17 cellular contexts compared by ENCODE assay signal in the genomic region with DNA sequence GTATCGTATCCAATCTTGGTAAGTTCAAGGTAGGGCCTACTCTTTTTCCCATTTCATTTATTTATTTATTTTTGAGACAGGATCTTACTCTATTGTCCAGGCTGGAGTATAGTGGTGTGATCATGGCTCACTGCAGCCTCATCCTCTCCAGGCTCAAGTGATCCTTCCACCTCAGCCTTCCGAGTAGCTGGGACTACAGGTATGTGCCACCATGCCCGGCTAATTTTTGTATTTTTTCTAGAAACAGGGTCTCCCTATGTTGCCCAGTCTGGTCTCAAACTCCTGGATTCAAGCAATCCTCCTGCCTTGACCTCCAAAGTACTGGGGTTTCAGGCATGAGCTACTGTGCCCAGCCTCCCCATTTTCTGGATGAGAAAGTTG. TPM values are rescaled to one million over a fixed set of nuclear protein-coding genes. Genes with fewer than 3 reads are reported as not detected.
DNase-seq lines count a peak whose midpoint lies in the region; ATAC-seq and TF ChIP-seq lines count a peak whose summit lies in the region.
"Had no signal": no experiment of that assay in that cellular context is flagged by ENCODE, and none has a peak within 500 bp of the region (broad histone marks: within the 10 kb centered on the region; RNA-seq: fewer than 3 reads in every experiment).

No MANE protein-coding gene starts in this region.

- CTCF ChIA-PET in PC-3 (lab: Charles Lee) (no interaction called here), WTC11 (lab: Charles Lee) (no interaction called here)

- H3K9ac ChIP-seq in PC-3 (ENCODE audit: low read length) (no peak overlapping the region), mesenchymal stem cell (ENCODE audit: low read length) (no peak overlapping the region)

- peaks cover 0 to 19% (median 0%) of the 10 kb centered on the region in 11 donors for H3K9me3 ChIP-seq in heart right ventricle
- peaks cover 9% of the 10 kb centered on the region; the same call in 1 of the 2 replicates for H3K9me3 ChIP-seq in PC-3 (ENCODE audit: low read length)
- no peaks in the 10 kb centered on the region for H3K9me3 ChIP-seq in mesenchymal stem cell (ENCODE audit: control insufficient read depth, low read length)

- H3K4me3 ChIP-seq in heart right ventricle (no peak overlapping the region), PC-3 (ENCODE audit: low read length) (no peak overlapping the region), mesenchymal stem cell (ENCODE audit: insufficient read depth in 1 of 2, low read depth in 1 of 2, low read length in 2 of 2) (no peak overlapping the region)

- no peaks in the 10 kb centered on the region; the same call in 1 of the 2 replicates for H3K27me3 Mint-ChIP-seq in WTC11 (ENCODE audit: low read depth)

- no peak overlapping the region for H3K4me3 Mint-ChIP-seq in WTC11

- no peak overlapping the region for H3K23ac ChIP-seq in mesenchymal stem cell (ENCODE audit: low read length in 2 of 2)

- H4K20me1 ChIP-seq in PC-3 (ENCODE audit: low read length), result no peaks in the 10 kb centered on the region

- H3K27ac Mint-ChIP-seq in WTC11, result no peak overlapping the region

- H3K4me2 ChIP-seq in PC-3 (ENCODE audit: low read length) (no peak overlapping the region), mesenchymal stem cell (ENCODE audit: low read length, poor library complexity, severe bottlenecking) (no peak overlapping the region)

- H3K4me1 ChIP-seq in heart right ventricle (peaks cover 8 to 73% (median 49%) of the 10 kb centered on the region in 9 donors), PC-3 (ENCODE audit: insufficient read depth, low read length) (peaks cover 40% of the 10 kb centered on the region), mesenchymal stem cell (ENCODE audit: control insufficient read depth, insufficient read depth, low read depth, low read length) (peaks cover 43% of the 10 kb centered on the region)

- H2AK5ac ChIP-seq in mesenchymal stem cell (ENCODE audit: low read length, severe bottlenecking), result peak overlapping the region; percentile 93

- H2BK12ac ChIP-seq in mesenchymal stem cell (ENCODE audit: low read length in 2 of 2), result no peak overlapping the region

- H3K27ac ChIP-seq in heart right ventricle, result peak overlapping the region in 8 of 10 donors; percentile 32 to 72 (median 50)
- H3K27ac ChIP-seq in PC-3 (ENCODE audit: low read length), result peak overlapping the region; percentile 20; the same call in 1 of the 2 replicates
- H3K27ac ChIP-seq in mesenchymal stem cell (ENCODE audit: low read length, poor library complexity, severe bottlenecking), result no peak overlapping the region
- H3K27ac ChIP-seq: C4-2B had no signal

- H3K79me2 ChIP-seq in PC-3 (ENCODE audit: low read length), result no peaks in the 10 kb centered on the region

- no peak overlapping the region for H4K91ac ChIP-seq in mesenchymal stem cell (ENCODE audit: low read length)

- no peaks in the 10 kb centered on the region for H3K9me2 ChIP-seq in PC-3 (replicated peaks; ENCODE audit: low read length)

- H3K4ac ChIP-seq in mesenchymal stem cell (ENCODE audit: low read depth in 1 of 2, low read length in 2 of 2), result no peak overlapping the region

- H3K14ac ChIP-seq in mesenchymal stem cell (ENCODE audit: low read length in 2 of 2), result no peak overlapping the region

- POLR2A ChIA-PET in PC-3 (lab: Charles Lee; ENCODE audit: unreplicated experiment), result no interaction called here
- POLR2A ChIA-PET in WTC11 (lab: Charles Lee), result no interaction called here

- peaks cover 11% of the 10 kb centered on the region for H3K4me1 Mint-ChIP-seq in WTC11

- no TSS peak for BruUV-seq in PC-3 (replicated peaks; lab: Mats Ljungman, UMichigan)

- no peak overlapping the region for H4K8ac ChIP-seq in mesenchymal stem cell (ENCODE audit: low read length)

- WGBS in heart right ventricle, 2 donors, result 63 to 65% methylated on average over 3 of the region's 3 CpGs
- 97% methylated on average over 2 of the region's 3 CpGs for WGBS in mesenchymal stem cell

- no peak overlapping the region for H2BK5ac ChIP-seq in mesenchymal stem cell (ENCODE audit: low read depth, low read length, poor library complexity, severe bottlenecking)

- H3K36me3 ChIP-seq in heart right ventricle, result no peaks in the 10 kb centered on the region
- peaks cover 5% of the 10 kb centered on the region for H3K36me3 ChIP-seq in PC-3 (ENCODE audit: low read depth, low read length)
- peaks cover 0 to 8% of the 10 kb centered on the region in 2 experiments for H3K36me3 ChIP-seq in mesenchymal stem cell (ENCODE audit: control insufficient read depth in 1 of 2, insufficient read depth in 2 of 2, low read depth in 1 of 2, low read length in 2 of 2)

- H3F3A ChIP-seq in PC-3 (ENCODE audit: low read length, unreplicated experiment), result no peaks in the 10 kb centered on the region

- H3K18ac ChIP-seq in mesenchymal stem cell (ENCODE audit: low read depth in 1 of 2, low read length in 2 of 2), result no peak overlapping the region

- DNase-seq in heart right ventricle (no peak), Right ventricle myocardium superior (no peak), PC-3 (no peak), mesenchymal stem cell (no peak), WTC11 (ENCODE audit: low spot score) (no peak), NCI-H1417 treated with DMSO at 0.1 percent for 48 hours (lab: John Stamatoyannopoulos, UW) (no peak), NCI-H2029 (lab: John Stamatoyannopoulos, UW) (no peak)
- DNase-seq: ACHN, DMS79, KBM-7, NCI-H1105 treated with DMSO at 0.1 percent for 48 hours, NCI-H1694 treated with DMSO at 0.1 percent for 48 hours, NCI-H2107, NCI-H510A, NCI-H774, SHP77 treated with DMSO at 0.1 percent for 48 hours had no signal

- peaks cover 18% of the 10 kb centered on the region for H3K79me1 ChIP-seq in mesenchymal stem cell (replicated peaks; ENCODE audit: low read length, poor library complexity, severe bottlenecking)

- H2BK120ac ChIP-seq in mesenchymal stem cell (ENCODE audit: low read depth, low read length), result no peak overlapping the region

- H2AFZ ChIP-seq in PC-3 (ENCODE audit: low read length) (no peak overlapping the region), mesenchymal stem cell (ENCODE audit: low read depth, low read length) (no peak overlapping the region)

- no peak for ATAC-seq in heart right ventricle
- no peak for ATAC-seq in Right ventricle myocardium superior (ENCODE audit: poor library complexity)
- ATAC-seq in PC-3, result no peak
- no peak for ATAC-seq in WTC11

- H2BK15ac ChIP-seq in mesenchymal stem cell (ENCODE audit: low read depth, poor library complexity, severe bottlenecking), result no peak overlapping the region

- peaks cover 3% of the 10 kb centered on the region for H3K9me3 Mint-ChIP-seq in WTC11

- TF ChIP-seq CTCF in heart right ventricle (IDR thresholded peaks at IDR 0.05), result no peak
- no peak for TF ChIP-seq CTCF in PC-3 (conservative IDR thresholded peaks at IDR 0.05; ENCODE audit: low read depth, low read length)
- TF ChIP-seq CTCF in WTC11 (IDR thresholded peaks at IDR 0.05), result no peak

- H3K36me3 Mint-ChIP-seq in WTC11, result no peaks in the 10 kb centered on the region

- intact Hi-C loops in heart right ventricle (cut with DNase I), result no loop called here
- intact Hi-C loops in Right ventricle myocardium superior (cut with DNase I), result no loop called here
- intact Hi-C loops in PC-3 (cut with micrococcal nuclease), result no loop called here

- H3K27me3 ChIP-seq in heart right ventricle (no peaks in the 10 kb centered on the region), PC-3 (ENCODE audit: low read length) (no peaks in the 10 kb centered on the region), mesenchymal stem cell (ENCODE audit: control insufficient read depth in 1 of 2, insufficient read depth in 1 of 2, low read length in 2 of 2) (no peaks in the 10 kb centered on the region)

TF ChIP-seq in WTC11, 78 proteins besides CTCF, POLR2A, EP300 and RAD21:
- no peak for TF ChIP-seq ZNF317 (CRISPR knock-in tag; IDR thresholded peaks at IDR 0.05; ENCODE audit: borderline replicate concordance, low read depth)
- no peak for TF ChIP-seq SP1 (CRISPR knock-in tag; conservative IDR thresholded peaks at IDR 0.05)
- TF ChIP-seq, protein P1, sequence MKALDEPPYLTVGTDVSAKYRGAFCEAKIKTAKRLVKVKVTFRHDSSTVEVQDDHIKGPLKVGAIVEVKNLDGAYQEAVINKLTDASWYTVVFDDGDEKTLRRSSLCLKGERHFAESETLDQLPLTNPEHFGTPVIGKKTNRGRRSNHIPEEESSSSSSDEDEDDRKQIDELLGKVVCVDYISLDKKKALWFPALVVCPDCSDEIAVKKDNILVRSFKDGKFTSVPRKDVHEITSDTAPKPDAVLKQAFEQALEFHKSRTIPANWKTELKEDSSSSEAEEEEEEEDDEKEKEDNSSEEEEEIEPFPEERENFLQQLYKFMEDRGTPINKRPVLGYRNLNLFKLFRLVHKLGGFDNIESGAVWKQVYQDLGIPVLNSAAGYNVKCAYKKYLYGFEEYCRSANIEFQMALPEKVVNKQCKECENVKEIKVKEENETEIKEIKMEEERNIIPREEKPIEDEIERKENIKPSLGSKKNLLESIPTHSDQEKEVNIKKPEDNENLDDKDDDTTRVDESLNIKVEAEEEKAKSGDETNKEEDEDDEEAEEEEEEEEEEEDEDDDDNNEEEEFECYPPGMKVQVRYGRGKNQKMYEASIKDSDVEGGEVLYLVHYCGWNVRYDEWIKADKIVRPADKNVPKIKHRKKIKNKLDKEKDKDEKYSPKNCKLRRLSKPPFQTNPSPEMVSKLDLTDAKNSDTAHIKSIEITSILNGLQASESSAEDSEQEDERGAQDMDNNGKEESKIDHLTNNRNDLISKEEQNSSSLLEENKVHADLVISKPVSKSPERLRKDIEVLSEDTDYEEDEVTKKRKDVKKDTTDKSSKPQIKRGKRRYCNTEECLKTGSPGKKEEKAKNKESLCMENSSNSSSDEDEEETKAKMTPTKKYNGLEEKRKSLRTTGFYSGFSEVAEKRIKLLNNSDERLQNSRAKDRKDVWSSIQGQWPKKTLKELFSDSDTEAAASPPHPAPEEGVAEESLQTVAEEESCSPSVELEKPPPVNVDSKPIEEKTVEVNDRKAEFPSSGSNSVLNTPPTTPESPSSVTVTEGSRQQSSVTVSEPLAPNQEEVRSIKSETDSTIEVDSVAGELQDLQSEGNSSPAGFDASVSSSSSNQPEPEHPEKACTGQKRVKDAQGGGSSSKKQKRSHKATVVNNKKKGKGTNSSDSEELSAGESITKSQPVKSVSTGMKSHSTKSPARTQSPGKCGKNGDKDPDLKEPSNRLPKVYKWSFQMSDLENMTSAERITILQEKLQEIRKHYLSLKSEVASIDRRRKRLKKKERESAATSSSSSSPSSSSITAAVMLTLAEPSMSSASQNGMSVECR (CRISPR knock-in tag; IDR thresholded peaks at IDR 0.05; ENCODE audit: borderline replicate concordance), result no peak
- no peak for TF ChIP-seq TEAD1 (CRISPR knock-in tag; IDR thresholded peaks at IDR 0.05)
- TF ChIP-seq ZNF219 (CRISPR knock-in tag; IDR thresholded peaks at IDR 0.05; ENCODE audit: borderline replicate concordance), result no peak
- no peak for TF ChIP-seq TP53 (CRISPR knock-in tag; IDR thresholded peaks at IDR 0.05)

RNA-seq across cellular contexts. Expression of a gene that starts 57.2 kb away (rescaled TPM):
- total RNA-seq in heart right ventricle, result 10 to 100 TPM in 2 of 10 donors, 1 to 10 TPM in 8; 3.7 to 14.5 (median 5.9) TPM
- polyA plus RNA-seq in heart right ventricle, result 1 to 10 TPM; 2.6 to 6.1 TPM
- 9.0 TPM for total RNA-seq in Right ventricle myocardium superior
- 3.5 and 3.7 TPM in 2 replicates for total RNA-seq in PC-3 (2014; rRNA removed)
- 1.9 TPM for polyA plus RNA-seq in mesenchymal stem cell (2013, experiment 1 of 2)
- polyA plus RNA-seq in mesenchymal stem cell (2013, experiment 2 of 2), result 1.6 TPM
- total RNA-seq in WTC11 (2021), result 10.4 to 12.2 TPM (median 10.8 TPM) in 3 replicates
